Comparison of ENCODE assay signal across 3 cellular contexts in genomic region chr10:95110823-95111222, GRCh38. TPM values are rescaled to one million over a fixed set of nuclear protein-coding genes. Genes with fewer than 3 reads are reported as not detected.
"Had no signal": no experiment of that assay in that cellular context is flagged by ENCODE, and none has a peak within 500 bp of the region (broad histone marks: within the 10 kb centered on the region; RNA-seq: fewer than 3 reads in every experiment).

No MANE protein-coding gene starts in this region.

RNA-seq across cellular contexts. Expression of gene CYP2C8, which starts 41.5 kb away (rescaled TPM):
- total RNA-seq: subcutaneous adipose tissue, thoracic aorta, vagina had no signal
